8 cellular contexts compared by ENCODE assay signal in the genomic region with DNA sequence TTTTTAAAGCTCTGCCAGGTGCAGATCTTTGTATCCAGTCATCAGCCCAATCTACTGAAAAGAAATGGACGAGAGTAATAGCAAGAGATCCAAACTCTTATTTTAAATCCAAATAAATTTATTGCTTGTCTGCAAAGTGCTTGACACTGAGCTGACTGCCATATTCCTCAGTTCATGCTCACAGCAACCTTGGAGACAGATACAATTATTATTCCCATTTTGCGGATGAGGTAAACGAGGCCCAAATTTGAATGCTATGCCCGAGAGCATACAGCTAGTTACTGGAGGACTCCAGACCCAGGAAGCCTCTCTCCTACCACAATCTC. TPM values are rescaled to one million over a fixed set of nuclear protein-coding genes. Genes with fewer than 3 reads are reported as not detected.
A peak's percentile ranks its signal among the peaks of the same experiment; 100 is the strongest.
DNase-seq lines count a peak whose midpoint lies in the region; ATAC-seq and TF ChIP-seq lines count a peak whose summit lies in the region.

No MANE protein-coding gene starts in this region.

- 0 out of 2 replicates have a peak, but pooled peaks cover 2% of the 10 kb centered on the region for H3K9me1 ChIP-seq in IMR-90 (ENCODE audit: insufficient read depth, low read length)

- no peak for TF ChIP-seq RAD21 in IMR-90 (IDR thresholded peaks at IDR 0.05; ENCODE audit: low read length)

- no peak for TF ChIP-seq POLR2A in IMR-90 (IDR thresholded peaks at IDR 0.05; ENCODE audit: low read depth, low read length)

- H2BK20ac ChIP-seq in IMR-90 (ENCODE audit: low read depth, low read length), result no peak overlapping the region

- H4K5ac ChIP-seq in IMR-90 (ENCODE audit: low read depth, low read length), result peak overlapping the region; percentile 36; the same call in 1 of the 2 replicates

- CTCF ChIA-PET in A673 (lab: Charles Lee), result interaction anchor here (0.5 to 1.4 kb wide), 7 partner anchors 26 to 358 kb away, joined by 3 to 13 read pairs (median 5); no protein-coding TSS in a partner anchor
- CTCF ChIA-PET in IMR-90 (lab: Yijun Ruan, JAX), result interaction anchor here (0.6 to 1.7 kb wide), 7 partner anchors 9 to 431 kb away, joined by 3 to 14 read pairs (median 3); a partner anchor contains a TSS
- CTCF ChIA-PET in GM10248 (lab: Yijun Ruan, JAX), result interaction anchor here (0.7 to 3.1 kb wide), 47 partner anchors 8 to 448 kb away, joined by 3 to 49 read pairs (median 4); a partner anchor contains a TSS

- H3K4me2 ChIP-seq in IMR-90 (ENCODE audit: low read depth, low read length), result peak overlapping the region; percentile 91

- H4K8ac ChIP-seq in IMR-90 (ENCODE audit: low read depth in 2 of 2, low read length in 2 of 2), result peak overlapping the region; percentile 77 to 93

- H3K23ac ChIP-seq in IMR-90 (ENCODE audit: low read depth, low read length), result peak overlapping the region; percentile 94

- H3K9ac ChIP-seq in IMR-90 (ENCODE audit: low read depth, low read length), result peak overlapping the region; percentile 83
- peak overlapping the region; percentile 84 for H3K9ac ChIP-seq in muscle layer of colon (ENCODE audit: low read length)

- peak overlapping the region; percentile 84 for H4K91ac ChIP-seq in IMR-90 (ENCODE audit: insufficient read depth, low read depth, low read length)

- H3K4me3 ChIP-seq in A673 (ENCODE audit: low read depth, low read length, poor library complexity, severe bottlenecking), result peak overlapping the region; percentile 85
- peak overlapping the region; percentile 78 for H3K4me3 ChIP-seq in IMR-90 (ENCODE audit: insufficient read depth, low read depth, low read length)
- H3K4me3 ChIP-seq in muscle layer of colon (ENCODE audit: low read depth in 1 of 2, low read length in 2 of 2), result peak overlapping the region; percentile 99 to 100

- peaks cover 25% of the 10 kb centered on the region for H3K4me1 Mint-ChIP-seq in central memory CD8-positive, alpha-beta T cell

- peak overlapping the region; percentile 95 for H2AK5ac ChIP-seq in IMR-90 (ENCODE audit: low read depth, low read length)

- peak overlapping the region; percentile 69 for H3K56ac ChIP-seq in IMR-90 (ENCODE audit: extremely low read depth, insufficient read depth, low read length)

- H2BK120ac ChIP-seq in IMR-90 (ENCODE audit: low read depth, low read length), result peak overlapping the region; percentile 50; the same call in 1 of the 2 replicates

- peaks cover 8 to 24% of the 10 kb centered on the region in 2 experiments for H3K79me1 ChIP-seq in IMR-90 (ENCODE audit: low read depth in 1 of 2, low read length in 2 of 2)

- H3K4ac ChIP-seq in IMR-90 (ENCODE audit: low read depth, low read length), result peak overlapping the region; percentile 92

- ATAC-seq in IMR-90 (ENCODE audit: low read depth) (no peak), HG03280 (IDR thresholded peaks at IDR 0.05; ENCODE audit: unreplicated experiment) (no peak)
- ATAC-seq in central memory CD8-positive, alpha-beta T cell (replicated peaks; ENCODE audit: extremely low read depth, poor library complexity, severe bottlenecking), result no peak

- 17% methylated on average over 1 of the region's 4 CpGs; no CpG with 5 or more reads in 1 of the 2 experiments for WGBS in IMR-90 (ENCODE audit: extremely low coverage in 2 of 2, insufficient read length in 1 of 2), 2 experiments

- DNase-seq in A673 (ENCODE audit: low spot score), result no peak
- DNase-seq in IMR-90, result no peak
- DNase-seq in central memory CD8-positive, alpha-beta T cell (ENCODE audit: low spot score in 2 of 2), result no peak
- no peak for DNase-seq in islet precursor cell
- no peak for DNase-seq in GM10248 (ENCODE audit: extremely low spot score)
- DNase-seq in NCI-H2107 (lab: John Stamatoyannopoulos, UW), result no peak

- H3K9me3 ChIP-seq in A673 (ENCODE audit: low read depth, low read length, poor library complexity, severe bottlenecking) (no peaks in the 10 kb centered on the region), IMR-90 (ENCODE audit: control insufficient read depth, insufficient read depth, low read length) (no peaks in the 10 kb centered on the region), muscle layer of colon (ENCODE audit: low read length) (no peaks in the 10 kb centered on the region)

- POLR2A ChIA-PET in A673 (lab: Charles Lee; ENCODE audit: low non-redundant PET), result no interaction called here
- POLR2A ChIA-PET in IMR-90 (lab: Charles Lee; ENCODE audit: unreplicated experiment), result interaction anchor here (1.1 kb wide), 1 partner anchor 358 kb away, joined by 3 read pairs; no protein-coding TSS in a partner anchor
- POLR2A ChIA-PET in GM10248 (lab: Yijun Ruan, JAX), result interaction anchor here (0.6 to 0.8 kb wide), 2 partner anchors 13 to 15 kb away, joined by 3 to 4 read pairs; no protein-coding TSS in a partner anchor

- H3K4me3 Mint-ChIP-seq in central memory CD8-positive, alpha-beta T cell, result peak overlapping the region; percentile 100

- peak overlapping the region; percentile 99 for H2AK9ac ChIP-seq in IMR-90 (replicated peaks; ENCODE audit: low read depth, low read length, poor library complexity)

- no peaks in the 10 kb centered on the region for H3K27me3 Mint-ChIP-seq in central memory CD8-positive, alpha-beta T cell

- H3K14ac ChIP-seq in IMR-90 (replicated peaks; ENCODE audit: low read depth, low read length), result peak overlapping the region; percentile 96

- H2AFZ ChIP-seq in IMR-90 (replicated peaks; ENCODE audit: low read length, poor library complexity), result peak overlapping the region; percentile 100

- in situ Hi-C loops in IMR-90 (cut with MboI; ENCODE audit: low sequenced_read_pairs), result loop anchor here (5.0 kb wide), 2 partner anchors 47 to 357 kb away; no protein-coding TSS in a partner anchor

- H3K27ac Mint-ChIP-seq in central memory CD8-positive, alpha-beta T cell (ENCODE audit: low read depth), result peak overlapping the region; percentile 99

- H3K36me3 ChIP-seq in A673 (ENCODE audit: insufficient read depth, low read length, poor library complexity, severe bottlenecking) (peaks cover 39% of the 10 kb centered on the region), IMR-90 (ENCODE audit: control insufficient read depth, insufficient read depth, low read length) (peaks cover 15% of the 10 kb centered on the region), muscle layer of colon (ENCODE audit: insufficient read depth, low read length) (peaks cover 15% of the 10 kb centered on the region)

- H3K4me1 ChIP-seq in A673 (ENCODE audit: insufficient read depth, low read length, poor library complexity, severe bottlenecking), result peaks cover 7% of the 10 kb centered on the region
- no peaks in the 10 kb centered on the region for H3K4me1 ChIP-seq in IMR-90 (ENCODE audit: control insufficient read depth, insufficient read depth, low read length)
- peaks cover 15% of the 10 kb centered on the region for H3K4me1 ChIP-seq in muscle layer of colon (ENCODE audit: insufficient read depth, low read length)

- intact Hi-C loops in A673 (cut with micrococcal nuclease; ENCODE audit: unreplicated experiment), result loop anchor here (1.0 kb wide), 2 partner anchors 45 to 358 kb away; no protein-coding TSS in a partner anchor
- intact Hi-C loops in IMR-90 (cut with micrococcal nuclease), result loop anchor here (1.0 to 2.0 kb wide), 4 partner anchors 27 to 415 kb away; a partner anchor contains a TSS

- TF ChIP-seq CTCF in A673 (conservative IDR thresholded peaks at IDR 0.05; ENCODE audit: low read depth, low read length) (no peak), IMR-90 (conservative IDR thresholded peaks at IDR 0.05; ENCODE audit: low read depth, low read length) (no peak), GM10248 (IDR thresholded peaks at IDR 0.05; ENCODE audit: control extremely low read depth, extremely low read depth, low read depth, missing control alignments) (no peak)

- peak overlapping the region; percentile 79 for H3K27ac ChIP-seq in A673 (ENCODE audit: low read depth, low read length, poor library complexity, severe bottlenecking)
- peak overlapping the region; percentile 73 for H3K27ac ChIP-seq in IMR-90 (ENCODE audit: insufficient read depth, low read length)
- H3K27ac ChIP-seq in muscle layer of colon (ENCODE audit: low read depth, low read length), result peak overlapping the region; percentile 81

- H2BK5ac ChIP-seq in IMR-90 (ENCODE audit: low read depth, low read length, poor library complexity, severe bottlenecking), result peak overlapping the region; percentile 72

- no peaks in the 10 kb centered on the region for H3K27me3 ChIP-seq in A673 (replicated peaks; ENCODE audit: insufficient read depth, low read depth, low read length, poor library complexity)
- no peaks in the 10 kb centered on the region for H3K27me3 ChIP-seq in IMR-90 (ENCODE audit: control insufficient read depth, insufficient read depth, low read length)
- H3K27me3 ChIP-seq in muscle layer of colon (ENCODE audit: control insufficient read depth in 1 of 2, insufficient read depth in 2 of 2, low read length in 2 of 2), result no peaks in the 10 kb centered on the region

- no peak overlapping the region for H3K18ac ChIP-seq in IMR-90 (ENCODE audit: low read depth, low read length)

- no peaks in the 10 kb centered on the region for H3K9me3 Mint-ChIP-seq in central memory CD8-positive, alpha-beta T cell

- H4K20me1 ChIP-seq in IMR-90 (ENCODE audit: insufficient read depth, low read length), result no peaks in the 10 kb centered on the region

- peaks cover 37% of the 10 kb centered on the region for H3K36me3 Mint-ChIP-seq in central memory CD8-positive, alpha-beta T cell (ENCODE audit: insufficient read depth)

- TSS peak; percentile 58 for BruUV-seq in A673 (replicated peaks; lab: Mats Ljungman, UMichigan)
- no TSS peak for BruUV-seq in IMR-90 (replicated peaks; lab: Mats Ljungman, UMichigan)

- 0 out of 3 replicates have a peak overlapping the region, but pooled peaks have one; percentile 1 for H2BK15ac ChIP-seq in IMR-90 (ENCODE audit: low read depth, low read length)

- dilution Hi-C loops in IMR-90 (cut with HindIII; ENCODE audit: low sequenced_read_pairs, unreplicated experiment), result no loop called here

TF ChIP-seq in IMR-90, 13 proteins besides CTCF, POLR2A, EP300 and RAD21 (continues in another document):
- TF ChIP-seq FOS (IDR thresholded peaks at IDR 0.05; ENCODE audit: low read depth, low read length), result no peak
- no peak for TF ChIP-seq CEBPB (IDR thresholded peaks at IDR 0.05; ENCODE audit: low read depth, low read length)
- no peak for TF ChIP-seq RFX5 (IDR thresholded peaks at IDR 0.05; ENCODE audit: low read depth, low read length)

RNA-seq across cellular contexts. Expression of a gene that starts 0.6 kb away (rescaled TPM):
- total RNA-seq in A673 (2021) (78.1 and 93.3 TPM in 2 replicates), IMR-90 (2012; rRNA removed) (36.4 and 47.0 TPM in 2 replicates)
- 58.1 and 63.2 TPM in 2 replicates for polyA plus RNA-seq in IMR-90 (2012; rRNA removed)
- 57.9 and 67.8 TPM in 2 replicates for polyA plus RNA-seq in IMR-90 (2012; cell fraction: cytosol; rRNA removed)
- 25.7 and 35.4 TPM in 2 replicates for polyA plus RNA-seq in IMR-90 (2012; cell fraction: nucleus; rRNA removed; ENCODE audit: low replicate concordance)

RNA-seq across cellular contexts. Expression of a gene that starts 8.0 kb away (rescaled TPM):
- total RNA-seq in A673 (2021), result 32.4 and 38.5 TPM in 2 replicates
- total RNA-seq in IMR-90 (2012; rRNA removed), result 12.7 and 14.4 TPM in 2 replicates
- polyA plus RNA-seq in IMR-90 (2012; rRNA removed), result 11.8 and 13.7 TPM in 2 replicates
- polyA plus RNA-seq in IMR-90 (2012; cell fraction: cytosol; rRNA removed), result 6.5 and 8.4 TPM in 2 replicates
- 32.2 and 32.7 TPM in 2 replicates for polyA plus RNA-seq in IMR-90 (2012; cell fraction: nucleus; rRNA removed; ENCODE audit: low replicate concordance)

RNA-seq across cellular contexts. Expression of a gene that starts 27.7 kb away (rescaled TPM):
- total RNA-seq in A673 (2021) (46.9 and 61.7 TPM in 2 replicates), IMR-90 (2012; rRNA removed) (404 and 426 TPM in 2 replicates)
- 266 and 304 TPM in 2 replicates for polyA plus RNA-seq in IMR-90 (2012; rRNA removed)
- polyA plus RNA-seq in IMR-90 (2012; cell fraction: cytosol; rRNA removed), result 178 and 231 TPM in 2 replicates
- polyA plus RNA-seq in IMR-90 (2012; cell fraction: nucleus; rRNA removed; ENCODE audit: low replicate concordance), result 57.1 and 94.2 TPM in 2 replicates
